Comparison of ENCODE assay signal across 15 cellular contexts in genomic region chr15:61030451-61030850, GRCh38.
"Had no signal": no experiment of that assay in that cellular context is flagged by ENCODE, and none has a peak within 500 bp of the region (broad histone marks: within the 10 kb centered on the region; RNA-seq: fewer than 3 reads in every experiment).

No MANE protein-coding gene starts in this region.

- H3K4me3 ChIP-seq: esophagus muscularis mucosa, hepatocyte, skin epidermis, stomach had no signal

- H3K27me3 ChIP-seq: esophagus muscularis mucosa, hepatocyte, stomach had no signal

- H3K79me2 ChIP-seq: hepatocyte had no signal

- DNase-seq: effector memory CD8-positive, alpha-beta T cell; foreskin melanocyte; head of caudate nucleus; left colon; mesendoderm; naive thymus-derived CD4-positive, alpha-beta T cell; nephron progenitor cell; posterior cingulate gyrus; stimulated activated naive CD4-positive, alpha-beta T cell; stomach; substantia nigra had no signal

- H2AFZ ChIP-seq: hepatocyte had no signal

- H3K36me3 ChIP-seq: esophagus muscularis mucosa, stomach had no signal

- H3K4me2 ChIP-seq: hepatocyte had no signal

- H3K27ac ChIP-seq: epithelial cell of prostate, esophagus muscularis mucosa, hepatocyte, skin epidermis, stomach had no signal

- H3K9me3 ChIP-seq: esophagus muscularis mucosa, stomach had no signal
